ENCODE assay signal across 8 cellular contexts in genomic region chr11:57460756-57461749, GRCh38. TPM values are rescaled to one million over a fixed set of nuclear protein-coding genes. Genes with fewer than 3 reads are reported as not detected.
DNase-seq lines count a peak whose midpoint lies in the region; ATAC-seq and TF ChIP-seq lines count a peak whose summit lies in the region.

No MANE protein-coding gene starts in this region.

- H3K27me3 ChIP-seq in skeletal muscle tissue (ENCODE audit: control insufficient read depth in 3 of 3, insufficient read depth in 3 of 3, low read length in 3 of 3) = peaks cover 23 to 40% (median 30%) of the 10 kb centered on the region in 3 donors

- H3K36me3 ChIP-seq in skeletal muscle tissue (ENCODE audit: control insufficient read depth in 3 of 3, insufficient read depth in 3 of 3, low read length in 3 of 3) = no peaks in the 10 kb centered on the region

- ATAC-seq in GM21619 (IDR thresholded peaks at IDR 0.05; ENCODE audit: unreplicated experiment) = no peak

- DNase-seq in NCI-H345 (lab: John Stamatoyannopoulos, UW) = peak; percentile 38
- DNase-seq in NCI-H345 treated with DMSO at 0.1 percent for 48 hours (lab: John Stamatoyannopoulos, UW; ENCODE audit: unreplicated experiment) = no peak
- peak; percentile 4 for DNase-seq in NCI-H748 treated with DMSO at 0.1 percent for 48 hours (lab: John Stamatoyannopoulos, UW)
- DNase-seq in fibroblast of the aortic adventitia (ENCODE audit: low read depth) = no peak
- DNase-seq in activated effector memory CD4-positive, alpha-beta T cell treated with anti-CD3 and anti-CD28 coated beads, Interleukin-2, amount 50 U/mL, for 16 hours = no peak
- DNase-seq in GM13976 (ENCODE audit: low spot score) = no peak

- H3K4me3 ChIP-seq in fibroblast of the aortic adventitia (ENCODE audit: low read depth, low read length) = peak overlapping the region; percentile 35
- H3K4me3 ChIP-seq in skeletal muscle tissue (ENCODE audit: low read length in 3 of 3) = peak overlapping the region in 2 of 3 donors; percentile 13 to 20

- in situ Hi-C loops in GM13976 (cut with MboI; ENCODE audit: low sequenced_read_pairs, unreplicated experiment) = no loop called here

- peaks cover 20 to 32% (median 26%) of the 10 kb centered on the region in 3 donors for H3K4me1 ChIP-seq in skeletal muscle tissue (ENCODE audit: control insufficient read depth in 3 of 3, insufficient read depth in 3 of 3, low read length in 3 of 3)

- H3K9ac ChIP-seq in skeletal muscle tissue (ENCODE audit: low read depth in 1 of 3, low read length in 3 of 3) = peak overlapping the region in 1 of 3 donors; percentile 25

- H3K9me3 ChIP-seq in skeletal muscle tissue (ENCODE audit: control insufficient read depth in 3 of 3, low read length in 3 of 3) = no peaks in the 10 kb centered on the region

- TF ChIP-seq CTCF in fibroblast of the aortic adventitia (IDR thresholded peaks at IDR 0.05; ENCODE audit: insufficient read depth, low read length) = no peak
- TF ChIP-seq CTCF in GM13976 (IDR thresholded peaks at IDR 0.05; ENCODE audit: borderline replicate concordance, control extremely low read depth, extremely low read depth, insufficient read depth, missing control alignments) = no peak

- H3K27ac ChIP-seq in skeletal muscle tissue (ENCODE audit: low read depth, low read length) = no peak overlapping the region

RNA-seq across cellular contexts. Expression of gene RTN4RL2, which starts 0.7 kb away (rescaled TPM):
- total RNA-seq in fibroblast of the aortic adventitia (ENCODE audit: low replicate concordance) (0.09 and 0.90 TPM in 2 replicates), skeletal muscle tissue (not detected)

RNA-seq across cellular contexts. Expression of gene SLC43A3, which starts 34.1 kb away (rescaled TPM):
- total RNA-seq in fibroblast of the aortic adventitia (ENCODE audit: low replicate concordance) (44.3 and 74.3 TPM in 2 replicates), skeletal muscle tissue (15.1 TPM)

RNA-seq across cellular contexts. Expression of gene SLC43A1, which starts 54.4 kb away (rescaled TPM):
- total RNA-seq in fibroblast of the aortic adventitia (ENCODE audit: low replicate concordance) = 11.4 and 15.3 TPM in 2 replicates
- total RNA-seq in skeletal muscle tissue = 18.3 TPM

Comparison
In these comparisons a context has a peak if more than half of its experiments do, and no peak if none do; other contexts are left out.
1. DNase-seq: peak in NCI-H345 (single experiment) and NCI-H748 treated with DMSO at 0.1 percent for 48 hours (single experiment); none in NCI-H345 treated with DMSO at 0.1 percent for 48 hours (single experiment), fibroblast of the aortic adventitia (single experiment), activated effector memory CD4-positive, alpha-beta T cell treated with anti-CD3 and anti-CD28 coated beads, Interleukin-2, amount 50 U/mL, for 16 hours (single experiment) and GM13976 (single experiment).